8 cellular contexts compared by ENCODE assay signal in the genomic region with DNA sequence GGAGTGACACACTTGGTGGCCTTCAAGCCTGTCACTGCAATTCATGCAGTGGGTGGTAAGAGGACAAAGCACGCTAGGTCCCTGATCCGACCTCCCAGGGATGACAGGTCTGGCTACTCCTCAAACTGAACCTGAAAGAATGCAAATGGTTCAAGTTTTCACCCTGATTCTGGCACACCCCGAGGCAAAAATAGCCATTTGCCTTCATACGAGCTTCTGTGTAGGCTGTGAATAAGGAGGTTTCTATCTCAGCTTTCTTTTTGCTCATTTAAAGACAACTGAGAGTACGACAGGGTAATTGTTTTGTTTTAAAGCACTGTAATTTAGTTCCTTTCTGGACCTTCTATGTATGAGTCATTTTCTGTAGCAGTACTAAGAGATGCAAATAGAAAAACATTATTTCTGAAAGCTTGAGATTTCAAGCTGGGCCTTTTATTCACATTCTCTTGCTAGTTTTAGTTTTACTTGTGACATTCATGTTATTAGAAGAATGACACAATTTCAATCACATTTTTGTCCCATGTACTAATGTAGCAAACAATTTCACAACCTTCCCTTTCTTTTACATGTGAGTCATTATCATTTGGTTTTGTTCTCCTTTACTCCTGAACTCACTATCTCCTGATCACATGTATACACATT. TPM values are rescaled to one million over a fixed set of nuclear protein-coding genes. Genes with fewer than 3 reads are reported as not detected.
A peak's percentile ranks its signal among the peaks of the same experiment; 100 is the strongest.
DNase-seq lines count a peak whose midpoint lies in the region; ATAC-seq and TF ChIP-seq lines count a peak whose summit lies in the region.

No MANE protein-coding gene starts in this region.

- peak overlapping the region; percentile 86 to 99 (median 93) for H3K27ac Mint-ChIP-seq in CD14-positive monocyte
- peak overlapping the region in 1 of 7 donors; percentile 0 for H3K27ac Mint-ChIP-seq in CD4-positive, alpha-beta memory T cell

- POLR2A ChIA-PET in CD4-positive, alpha-beta memory T cell (lab: Charles Lee; ENCODE audit: partially characterized antibody): interaction anchor here (1.1 kb wide), 1 partner anchor 62 kb away, joined by 5 read pairs; no protein-coding TSS in a partner anchor

- in situ Hi-C loops in astrocyte of the spinal cord (cut with HindIII; ENCODE audit: low sequenced_read_pairs): no loop called here
- in situ Hi-C loops in transverse colon (cut with MboI; ENCODE audit: low pct_ligation_motif_present in 1 of 4, low pct_unique_long_range_greater_than_20kb in 1 of 4, low sequenced_read_pairs in 3 of 4): loop anchor here (5.0 to 10.0 kb wide), 2 partner anchors 168 to 171 kb away; no protein-coding TSS in a partner anchor

- peaks cover 0 to 4% (median 0%) of the 10 kb centered on the region in 3 donors for H3K27me3 Mint-ChIP-seq in CD14-positive monocyte (ENCODE audit: low read depth in 3 of 3)
- no peaks in the 10 kb centered on the region for H3K27me3 Mint-ChIP-seq in CD4-positive, alpha-beta memory T cell

- no peaks in the 10 kb centered on the region for H3K36me3 Mint-ChIP-seq in CD14-positive monocyte
- no peaks in the 10 kb centered on the region for H3K36me3 Mint-ChIP-seq in CD4-positive, alpha-beta memory T cell

- peaks cover 0 to 2% (median 0%) of the 10 kb centered on the region in 7 donors for H3K9me3 Mint-ChIP-seq in CD14-positive monocyte
- no peaks in the 10 kb centered on the region for H3K9me3 Mint-ChIP-seq in CD4-positive, alpha-beta memory T cell

- H3K9me3 ChIP-seq in body of pancreas: no peaks in the 10 kb centered on the region
- no peaks in the 10 kb centered on the region for H3K9me3 ChIP-seq in transverse colon
- H3K9me3 ChIP-seq in CD4-positive, alpha-beta memory T cell (ENCODE audit: control insufficient read depth in 1 of 2, low read length in 2 of 2): no peaks in the 10 kb centered on the region

- H3K4me1 Mint-ChIP-seq in CD14-positive monocyte: peaks cover 46% of the 10 kb centered on the region
- H3K4me1 Mint-ChIP-seq in CD4-positive, alpha-beta memory T cell: peaks cover 0 to 6% (median 5%) of the 10 kb centered on the region in 4 donors

- H3K36me3 ChIP-seq in body of pancreas (replicated peaks in 1 of 2; ENCODE audit: insufficient read depth in 1 of 2, low read depth in 2 of 2): no peaks in the 10 kb centered on the region
- no peaks in the 10 kb centered on the region for H3K36me3 ChIP-seq in transverse colon
- no peaks in the 10 kb centered on the region for H3K36me3 ChIP-seq in CD4-positive, alpha-beta memory T cell (ENCODE audit: insufficient read depth, low read length)

- intact Hi-C loops in CD14-positive monocyte (cut with micrococcal nuclease): loop anchor here (5.0 kb wide), 1 partner anchor 76 kb away; the partner anchor contains the start of gene RDX (in 2 of the 2)
- intact Hi-C loops in body of pancreas (cut with DNase I): loop anchor here (5.0 kb wide), 1 partner anchor 176 kb away; no protein-coding TSS in a partner anchor
- intact Hi-C loops in transverse colon (cut with DNase I; ENCODE audit: low total_unique reads): no loop called here
- intact Hi-C loops in CD4-positive, alpha-beta memory T cell (cut with micrococcal nuclease): no loop called here

- H3K4me1 ChIP-seq in body of pancreas: peaks cover 13% of the 10 kb centered on the region
- H3K4me1 ChIP-seq in transverse colon: peaks cover 0 to 11% (median 9%) of the 10 kb centered on the region in 4 donors
- H3K4me1 ChIP-seq in CD4-positive, alpha-beta memory T cell (ENCODE audit: insufficient read depth, low read length): no peaks in the 10 kb centered on the region

- H3K4me3 Mint-ChIP-seq in CD14-positive monocyte: peak overlapping the region; percentile 31 to 44
- no peak overlapping the region for H3K4me3 Mint-ChIP-seq in CD4-positive, alpha-beta memory T cell

- H3K27me3 ChIP-seq in body of pancreas: no peaks in the 10 kb centered on the region
- no peaks in the 10 kb centered on the region for H3K27me3 ChIP-seq in transverse colon
- no peaks in the 10 kb centered on the region for H3K27me3 ChIP-seq in CD4-positive, alpha-beta memory T cell (ENCODE audit: insufficient read depth, low read length)

- DNase-seq in CD14-positive monocyte (ENCODE audit: low spot score): peak; percentile 45
- peak; percentile 64 for DNase-seq in astrocyte of the spinal cord (ENCODE audit: low read depth, low spot score)
- no peak for DNase-seq in body of pancreas
- no peak for DNase-seq in transverse colon
- DNase-seq in CD4-positive, alpha-beta memory T cell: no peak
- no peak for DNase-seq in coronary artery (ENCODE audit: low spot score)

- peak; percentile 90 for ATAC-seq in GM19351 (IDR thresholded peaks at IDR 0.05; ENCODE audit: unreplicated experiment)
- peak; percentile 90 for ATAC-seq in HG03196 (IDR thresholded peaks at IDR 0.05; ENCODE audit: unreplicated experiment)
- ATAC-seq in body of pancreas: no peak

- 62 to 68% methylated on average over 5 of the region's 5 CpGs for WGBS in body of pancreas, 2 donors
- WGBS in transverse colon (ENCODE audit: low coverage in 1 of 2), 2 donors: 60 to 62% methylated on average over 3 to 5 of the region's 5 CpGs

- TF ChIP-seq EP300 in transverse colon (IDR thresholded peaks at IDR 0.05; ENCODE audit: low read depth): no peak

- no peak overlapping the region for H3K27ac ChIP-seq in body of pancreas
- peak overlapping the region in 1 of 4 donors; percentile 45 for H3K27ac ChIP-seq in transverse colon
- H3K27ac ChIP-seq in CD4-positive, alpha-beta memory T cell (ENCODE audit: low read depth, low read length): no peak overlapping the region
- peak overlapping the region in 1 of 2 donors; percentile 33 for H3K27ac ChIP-seq in coronary artery

- CTCF ChIA-PET in CD4-positive, alpha-beta memory T cell (lab: Charles Lee; ENCODE audit: partially characterized antibody): interaction anchor here (1.1 to 4.5 kb wide), 3 partner anchors 61 to 172 kb away, joined by 3 to 24 read pairs (median 13); no protein-coding TSS in a partner anchor

- no peak for TF ChIP-seq POLR2A in body of pancreas (IDR thresholded peaks at IDR 0.05)
- no peak for TF ChIP-seq POLR2A in transverse colon (IDR thresholded peaks at IDR 0.05)

- H3K4me3 ChIP-seq in astrocyte of the spinal cord (ENCODE audit: low read depth, low read length): no peak overlapping the region
- H3K4me3 ChIP-seq in body of pancreas: no peak overlapping the region
- H3K4me3 ChIP-seq in transverse colon: no peak overlapping the region
- no peak overlapping the region for H3K4me3 ChIP-seq in CD4-positive, alpha-beta memory T cell (ENCODE audit: low read length in 2 of 2)
- H3K4me3 ChIP-seq in coronary artery: no peak overlapping the region

- TF ChIP-seq CTCF in CD14-positive monocyte (IDR thresholded peaks at IDR 0.05) (no peak), astrocyte of the spinal cord (IDR thresholded peaks at IDR 0.05; ENCODE audit: low read depth, low read length) (no peak), body of pancreas (IDR thresholded peaks at IDR 0.05) (no peak), transverse colon (IDR thresholded peaks at IDR 0.05) (no peak), coronary artery (IDR thresholded peaks at IDR 0.05) (no peak)

RNA-seq across cellular contexts. Expression of gene FDX1, which starts 56.6 kb away (rescaled TPM):
- polyA plus RNA-seq in CD14-positive monocyte: 10 to 100 TPM; 12.8 to 20.2 TPM
- total RNA-seq in body of pancreas (10 to 100 TPM; 14.0 to 15.2 TPM), transverse colon (10 to 100 TPM; 25.4 to 28.9 (median 26.8) TPM)
- 10 to 100 TPM; 10.7 to 12.4 TPM for total RNA-seq in CD4-positive, alpha-beta memory T cell
- 10 to 100 TPM; 20.1 to 25.5 TPM for polyA plus RNA-seq in CD4-positive, alpha-beta memory T cell

Comparison
In these comparisons a context has a peak if more than half of its experiments do, and no peak if none do; other contexts are left out.
1. DNase-seq: peak in CD14-positive monocyte (single experiment) and astrocyte of the spinal cord (single experiment); none in body of pancreas (0 of 4), transverse colon (single experiment), CD4-positive, alpha-beta memory T cell (0 of 5) and coronary artery (single experiment).
2. H3K4me3 Mint-ChIP-seq: peak in CD14-positive monocyte (2 of 2); none in CD4-positive, alpha-beta memory T cell (0 of 8).
3. intact Hi-C loops: an anchor here in CD14-positive monocyte (5.0 kb wide) and body of pancreas (5.0 kb wide); none called in transverse colon and CD4-positive, alpha-beta memory T cell.